Comparison of ENCODE assay signal across 23 cellular contexts in the genomic region with DNA sequence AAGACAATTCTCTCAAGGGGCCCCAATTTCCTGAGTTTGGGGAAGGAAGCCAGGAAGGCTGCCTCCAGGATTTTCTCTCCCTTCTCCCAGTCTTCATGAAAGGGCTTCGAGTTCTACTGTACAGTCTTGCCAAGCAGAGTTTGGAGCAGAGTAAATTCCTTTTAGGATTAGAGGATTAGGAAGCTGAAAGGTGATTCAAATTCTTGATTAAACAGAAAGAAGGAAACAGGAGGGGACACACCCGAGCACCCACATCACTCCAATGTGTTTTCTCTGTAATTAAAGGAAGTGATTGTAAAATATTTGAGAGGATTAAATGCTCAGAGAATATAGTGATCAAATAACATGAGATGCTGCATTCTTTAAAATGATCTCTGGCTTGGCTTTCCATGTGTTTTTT.
"Had no signal": no experiment of that assay in that cellular context is flagged by ENCODE, and none has a peak within 500 bp of the region (broad histone marks: within the 10 kb centered on the region; RNA-seq: fewer than 3 reads in every experiment).

No MANE protein-coding gene starts in this region.

- DNase-seq: activated CD4-positive, CD25-positive, alpha-beta regulatory T cell treated with anti-CD3 and anti-CD28 coated beads, Interleukin-2, amount 50 U/mL, for 72 hours; activated effector memory CD4-positive, alpha-beta T cell treated with anti-CD3 and anti-CD28 coated beads, Interleukin-2, amount 50 U/mL, for 16 hours; activated T-cell treated with anti-CD3 and anti-CD28 coated beads, Interleukin-2, amount 50 U/mL, for 72 hours; adrenal gland; dermis blood vessel endothelial cell; effector memory CD4-positive, alpha-beta T cell; foreskin melanocyte; kidney; nephron progenitor cell; occipital lobe; retina; stimulated activated CD4-positive, alpha-beta T cell treated with anti-CD3 and anti-CD28 coated beads, Interleukin-1b, Interleukin-23, amount 100 ng/mL, for 48 hours; stimulated activated CD8-positive, alpha-beta memory T cell treated with anti-CD3 and anti-CD28 coated beads, Interleukin-4, amount 100 ng/mL, for 48 hours; stimulated activated naive CD8-positive, alpha-beta T cell treated with anti-CD3 and anti-CD28 coated beads, Interleukin-15, amount 100 ng/mL, for 72 hours; T-helper 2 cell; transverse colon; uterus had no signal

- H3K27ac ChIP-seq: adrenal gland, epithelial cell of prostate, suprapubic skin, transverse colon, uterus, VCaP had no signal

- H3K4me1 ChIP-seq: adrenal gland, uterus had no signal

- H3K9me3 Mint-ChIP-seq: activated naive CD4-positive, alpha-beta T cell treated with anti-CD3 and anti-CD28 coated beads, Interleukin-2, amount 50 U/mL, for 72 hours; nephron progenitor cell; stimulated activated naive CD8-positive, alpha-beta T cell treated with anti-CD3 and anti-CD28 coated beads, Interleukin-15, amount 100 ng/mL, for 72 hours had no signal

- H3K27me3 ChIP-seq: adrenal gland, suprapubic skin, transverse colon, uterus had no signal

- H3K4me3 Mint-ChIP-seq: activated T-cell treated with anti-CD3 and anti-CD28 coated beads, Interleukin-2, amount 50 U/mL, for 72 hours; nephron progenitor cell; stimulated activated naive CD8-positive, alpha-beta T cell treated with anti-CD3 and anti-CD28 coated beads, Interleukin-15, amount 100 ng/mL, for 72 hours had no signal

- ATAC-seq: activated T-cell treated with anti-CD3 and anti-CD28 coated beads, Interleukin-2, amount 50 U/mL, for 72 hours; left lobe of liver; stimulated activated naive CD8-positive, alpha-beta T cell treated with anti-CD3 and anti-CD28 coated beads, Interleukin-15, amount 100 ng/mL, for 72 hours had no signal

- H3K9me3 ChIP-seq: adrenal gland, suprapubic skin, transverse colon, uterus had no signal

- H3K27ac Mint-ChIP-seq: activated naive CD4-positive, alpha-beta T cell treated with anti-CD3 and anti-CD28 coated beads, Interleukin-2, amount 50 U/mL, for 72 hours; activated T-cell treated with anti-CD3 and anti-CD28 coated beads, Interleukin-2, amount 50 U/mL, for 72 hours; nephron progenitor cell; stimulated activated naive CD8-positive, alpha-beta T cell treated with anti-CD3 and anti-CD28 coated beads, Interleukin-15, amount 100 ng/mL, for 72 hours had no signal

- H3K36me3 ChIP-seq: adrenal gland, suprapubic skin, transverse colon, uterus had no signal

- H3K36me3 Mint-ChIP-seq: activated naive CD4-positive, alpha-beta T cell treated with anti-CD3 and anti-CD28 coated beads, Interleukin-2, amount 50 U/mL, for 72 hours had no signal

- H3K4me3 ChIP-seq: adrenal gland, lung, suprapubic skin, transverse colon, uterus had no signal

- FAIRE-seq: kidney had no signal
